1 cellular context compared by ENCODE assay signal in genomic region chr15:98682992-98683701, GRCh38.
TF ChIP-seq lines count a peak whose summit lies in the region.

No MANE protein-coding gene starts in this region.

TF ChIP-seq in WTC11, 78 proteins besides CTCF, POLR2A, EP300 and RAD21 (continued from another document):
- TF ChIP-seq, protein P1, sequence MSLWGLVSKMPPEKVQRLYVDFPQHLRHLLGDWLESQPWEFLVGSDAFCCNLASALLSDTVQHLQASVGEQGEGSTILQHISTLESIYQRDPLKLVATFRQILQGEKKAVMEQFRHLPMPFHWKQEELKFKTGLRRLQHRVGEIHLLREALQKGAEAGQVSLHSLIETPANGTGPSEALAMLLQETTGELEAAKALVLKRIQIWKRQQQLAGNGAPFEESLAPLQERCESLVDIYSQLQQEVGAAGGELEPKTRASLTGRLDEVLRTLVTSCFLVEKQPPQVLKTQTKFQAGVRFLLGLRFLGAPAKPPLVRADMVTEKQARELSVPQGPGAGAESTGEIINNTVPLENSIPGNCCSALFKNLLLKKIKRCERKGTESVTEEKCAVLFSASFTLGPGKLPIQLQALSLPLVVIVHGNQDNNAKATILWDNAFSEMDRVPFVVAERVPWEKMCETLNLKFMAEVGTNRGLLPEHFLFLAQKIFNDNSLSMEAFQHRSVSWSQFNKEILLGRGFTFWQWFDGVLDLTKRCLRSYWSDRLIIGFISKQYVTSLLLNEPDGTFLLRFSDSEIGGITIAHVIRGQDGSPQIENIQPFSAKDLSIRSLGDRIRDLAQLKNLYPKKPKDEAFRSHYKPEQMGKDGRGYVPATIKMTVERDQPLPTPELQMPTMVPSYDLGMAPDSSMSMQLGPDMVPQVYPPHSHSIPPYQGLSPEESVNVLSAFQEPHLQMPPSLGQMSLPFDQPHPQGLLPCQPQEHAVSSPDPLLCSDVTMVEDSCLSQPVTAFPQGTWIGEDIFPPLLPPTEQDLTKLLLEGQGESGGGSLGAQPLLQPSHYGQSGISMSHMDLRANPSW (CRISPR knock-in tag; conservative IDR thresholded peaks at IDR 0.05; ENCODE audit: low read depth), result no peak
- TF ChIP-seq ZNF138 (CRISPR knock-in tag; conservative IDR thresholded peaks at IDR 0.05) (no peak), ZNF671 (CRISPR knock-in tag; IDR thresholded peaks at IDR 0.05) (no peak), SMAD3 (CRISPR knock-in tag; IDR thresholded peaks at IDR 0.05; ENCODE audit: borderline replicate concordance) (no peak), RELA (CRISPR knock-in tag; IDR thresholded peaks at IDR 0.05; ENCODE audit: borderline replicate concordance) (no peak), ZNF263 (CRISPR knock-in tag; IDR thresholded peaks at IDR 0.05; ENCODE audit: low read depth) (no peak), ZNF512 (CRISPR knock-in tag; IDR thresholded peaks at IDR 0.05; ENCODE audit: borderline replicate concordance) (no peak), TEAD1 (CRISPR knock-in tag; IDR thresholded peaks at IDR 0.05) (no peak), TEAD4 (CRISPR knock-in tag; IDR thresholded peaks at IDR 0.05) (no peak), ZBTB43 (CRISPR knock-in tag; IDR thresholded peaks at IDR 0.05) (no peak)
- TF ChIP-seq, protein P2, sequence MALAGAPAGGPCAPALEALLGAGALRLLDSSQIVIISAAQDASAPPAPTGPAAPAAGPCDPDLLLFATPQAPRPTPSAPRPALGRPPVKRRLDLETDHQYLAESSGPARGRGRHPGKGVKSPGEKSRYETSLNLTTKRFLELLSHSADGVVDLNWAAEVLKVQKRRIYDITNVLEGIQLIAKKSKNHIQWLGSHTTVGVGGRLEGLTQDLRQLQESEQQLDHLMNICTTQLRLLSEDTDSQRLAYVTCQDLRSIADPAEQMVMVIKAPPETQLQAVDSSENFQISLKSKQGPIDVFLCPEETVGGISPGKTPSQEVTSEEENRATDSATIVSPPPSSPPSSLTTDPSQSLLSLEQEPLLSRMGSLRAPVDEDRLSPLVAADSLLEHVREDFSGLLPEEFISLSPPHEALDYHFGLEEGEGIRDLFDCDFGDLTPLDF (CRISPR knock-in tag; IDR thresholded peaks at IDR 0.05), result no peak
TF ChIP-seq in WTC11: peak in this region for 0.
